8 cellular contexts compared by ENCODE assay signal in genomic region chr7:5177060-5177459, GRCh38. TPM values are rescaled to one million over a fixed set of nuclear protein-coding genes. Genes with fewer than 3 reads are reported as not detected.
DNase-seq lines count a peak whose midpoint lies in the region; ATAC-seq and TF ChIP-seq lines count a peak whose summit lies in the region.

No MANE protein-coding gene starts in this region.

- no peaks in the 10 kb centered on the region for H3K4me1 Mint-ChIP-seq in neural progenitor cell

- H3K36me3 ChIP-seq in neural progenitor cell, result no peaks in the 10 kb centered on the region

- H3K4me3 Mint-ChIP-seq in neural progenitor cell, result no peak overlapping the region

- ATAC-seq in HG03280 (IDR thresholded peaks at IDR 0.05; ENCODE audit: unreplicated experiment), result no peak

- H3F3A ChIP-seq in neural progenitor cell (ENCODE audit: low read depth), result no peaks in the 10 kb centered on the region

- no peak overlapping the region for H3K9ac ChIP-seq in neural progenitor cell

- H3K36me3 Mint-ChIP-seq in neural progenitor cell, result no peaks in the 10 kb centered on the region

- no peaks in the 10 kb centered on the region for H3K79me2 ChIP-seq in neural progenitor cell (ENCODE audit: low read depth)

- H3K4me2 ChIP-seq in neural progenitor cell, result no peak overlapping the region

- H3K27ac Mint-ChIP-seq in neural progenitor cell, result no peak overlapping the region

- peak; percentile 56 for DNase-seq in NCI-H2171 treated with DMSO at 0.1 percent for 48 hours (lab: John Stamatoyannopoulos, UW)
- peak; percentile 25 to 58 for DNase-seq in cerebellar nuclear complex (lab: John Stamatoyannopoulos, UW)
- DNase-seq in neural progenitor cell (ENCODE audit: low spot score), result peak; percentile 43
- no peak for DNase-seq in GM19240 (ENCODE audit: insufficient read length, low spot score)
- DNase-seq in NCI-H187 (lab: John Stamatoyannopoulos, UW), result no peak
- no peak for DNase-seq in NK-92 treated with Interleukin-12 subunit alpha and Interleukin-12 subunit beta, amount 100 ng/mL, for 24 hours (lab: John Stamatoyannopoulos, UW)

- 0 out of 2 replicates have a peak overlapping the region, but pooled peaks have one; percentile 6 for H3K27ac ChIP-seq in C4-2B
- no peak overlapping the region for H3K27ac ChIP-seq in neural progenitor cell

- peaks cover 6% of the 10 kb centered on the region for H3K27me3 Mint-ChIP-seq in neural progenitor cell (ENCODE audit: insufficient read depth, low read depth)

- no peaks in the 10 kb centered on the region for H3K9me3 Mint-ChIP-seq in neural progenitor cell

- no peak overlapping the region for H3K4me3 ChIP-seq in neural progenitor cell

- H2AFZ ChIP-seq in neural progenitor cell (replicated peaks), result no peak overlapping the region

- TF ChIP-seq CTCF in C4-2B (conservative IDR thresholded peaks at IDR 0.05) (no peak), neural progenitor cell (IDR thresholded peaks at IDR 0.05) (no peak)

- no peaks in the 10 kb centered on the region for H4K20me1 ChIP-seq in neural progenitor cell (ENCODE audit: low read depth)

- no peaks in the 10 kb centered on the region for H3K4me1 ChIP-seq in neural progenitor cell

- H3K9me3 ChIP-seq in neural progenitor cell (ENCODE audit: low read depth), result no peaks in the 10 kb centered on the region

- no peaks in the 10 kb centered on the region for H3K27me3 ChIP-seq in neural progenitor cell

RNA-seq across cellular contexts. Expression of gene WIPI2, which starts 13.0 kb away (rescaled TPM):
- total RNA-seq in neural progenitor cell (ENCODE audit: low replicate concordance), result 64.9 and 74.8 TPM in 2 replicates

Comparison
In these comparisons a context has a peak if more than half of its experiments do, and no peak if none do; other contexts are left out.
1. DNase-seq: peak in NCI-H2171 treated with DMSO at 0.1 percent for 48 hours (single experiment), cerebellar nuclear complex (2 of 2) and neural progenitor cell (single experiment); none in GM19240 (single experiment), NCI-H187 (0 of 2) and NK-92 treated with Interleukin-12 subunit alpha and Interleukin-12 subunit beta, amount 100 ng/mL, for 24 hours (single experiment).